8 cellular contexts compared by ENCODE assay signal in the genomic region with DNA sequence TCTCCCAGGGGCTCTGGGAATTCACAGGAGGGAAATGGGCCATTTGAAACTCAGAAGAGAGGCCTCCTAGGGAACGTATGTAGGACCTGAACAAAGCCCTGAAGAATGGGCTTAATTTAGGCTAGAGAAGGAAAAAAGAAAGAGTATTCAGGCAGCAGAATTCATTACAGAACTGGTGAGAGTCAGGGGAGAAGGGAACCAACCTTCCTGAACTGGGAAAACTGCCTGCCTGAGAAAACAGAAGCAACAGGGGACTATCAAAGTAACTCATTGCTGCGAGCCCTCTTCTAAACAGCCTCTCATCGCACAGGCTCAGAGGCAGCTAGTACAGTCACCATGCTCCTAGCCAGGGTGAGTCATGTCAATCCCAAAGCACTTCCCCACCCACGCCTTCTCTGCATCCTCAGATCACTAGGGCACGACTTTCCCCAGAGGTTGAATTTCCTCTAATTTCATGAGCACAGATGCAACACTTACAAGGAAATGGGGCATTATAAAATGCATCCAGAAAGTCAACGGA.
DNase-seq lines count a peak whose midpoint lies in the region; ATAC-seq, FAIRE-seq and TF ChIP-seq lines count a peak whose summit lies in the region.

No MANE protein-coding gene starts in this region.

- no peak for TF ChIP-seq CTCF in epithelial cell of esophagus (IDR thresholded peaks at IDR 0.05; ENCODE audit: insufficient read depth, low read depth, low read length, missing control alignments)
- no peak for TF ChIP-seq CTCF in nephron (IDR thresholded peaks at IDR 0.05; ENCODE audit: unreplicated experiment in 3 of 3)
- TF ChIP-seq CTCF in WERI-Rb-1 (IDR thresholded peaks at IDR 0.05; ENCODE audit: low read depth, low read length): no peak

- H3K27ac Mint-ChIP-seq in nephron: peak overlapping the region; percentile 21 to 59 (median 36)

- H3K4me1 Mint-ChIP-seq in nephron: peaks cover 30% of the 10 kb centered on the region

- H3K36me3 ChIP-seq in WERI-Rb-1: no peaks in the 10 kb centered on the region

- no peaks in the 10 kb centered on the region for H3K36me3 Mint-ChIP-seq in nephron (ENCODE audit: low read depth)

- H3K27ac ChIP-seq in WERI-Rb-1: no peak overlapping the region

- no peaks in the 10 kb centered on the region for H3K27me3 ChIP-seq in WERI-Rb-1 (ENCODE audit: insufficient read depth, low read depth, severe bottlenecking)

- H3K9me3 Mint-ChIP-seq in nephron: peaks cover 2% of the 10 kb centered on the region

- peak; percentile 75 for ATAC-seq in HG02885 (IDR thresholded peaks at IDR 0.05; ENCODE audit: poor library complexity, unreplicated experiment)

- peak; percentile 92 for FAIRE-seq in RCC 7860 (lab: Jason Lieb, UNC)

- DNase-seq in activated CD4-positive, alpha-beta T cell treated with anti-CD3 and anti-CD28 coated beads, Interleukin-2, amount 50 U/mL, for 48 hours: peak; percentile 19 to 48
- DNase-seq in activated CD4-positive, alpha-beta T cell treated with anti-CD3 and anti-CD28 coated beads, Interleukin-2, amount 50 U/mL, for 1 hour: no peak
- DNase-seq in RCC 7860 (ENCODE audit: low spot score): peak; percentile 95
- DNase-seq in epithelial cell of esophagus (ENCODE audit: low read depth): peak; percentile 96
- no peak for DNase-seq in WERI-Rb-1
- no peak for DNase-seq in NCI-H748 (lab: John Stamatoyannopoulos, UW; ENCODE audit: unreplicated experiment)

- H3K9me3 ChIP-seq in WERI-Rb-1 (ENCODE audit: severe bottlenecking): peaks cover 4% of the 10 kb centered on the region

- H3K4me3 Mint-ChIP-seq in nephron: no peak overlapping the region

- H3K27me3 Mint-ChIP-seq in nephron (ENCODE audit: low read depth): peaks cover 16% of the 10 kb centered on the region

- H3K4me3 ChIP-seq in epithelial cell of esophagus (ENCODE audit: low read length) (no peak overlapping the region), WERI-Rb-1 (ENCODE audit: low read depth, low read length) (no peak overlapping the region)

Comparison
In these comparisons a context has a peak if more than half of its experiments do, and no peak if none do; other contexts are left out.
1. DNase-seq: peak in activated CD4-positive, alpha-beta T cell treated with anti-CD3 and anti-CD28 coated beads, Interleukin-2, amount 50 U/mL, for 48 hours (2 of 2), RCC 7860 (single experiment) and epithelial cell of esophagus (single experiment); none in activated CD4-positive, alpha-beta T cell treated with anti-CD3 and anti-CD28 coated beads, Interleukin-2, amount 50 U/mL, for 1 hour (single experiment), WERI-Rb-1 (single experiment) and NCI-H748 (single experiment).